Comparison of ENCODE assay signal across 14 cellular contexts in the genomic region with DNA sequence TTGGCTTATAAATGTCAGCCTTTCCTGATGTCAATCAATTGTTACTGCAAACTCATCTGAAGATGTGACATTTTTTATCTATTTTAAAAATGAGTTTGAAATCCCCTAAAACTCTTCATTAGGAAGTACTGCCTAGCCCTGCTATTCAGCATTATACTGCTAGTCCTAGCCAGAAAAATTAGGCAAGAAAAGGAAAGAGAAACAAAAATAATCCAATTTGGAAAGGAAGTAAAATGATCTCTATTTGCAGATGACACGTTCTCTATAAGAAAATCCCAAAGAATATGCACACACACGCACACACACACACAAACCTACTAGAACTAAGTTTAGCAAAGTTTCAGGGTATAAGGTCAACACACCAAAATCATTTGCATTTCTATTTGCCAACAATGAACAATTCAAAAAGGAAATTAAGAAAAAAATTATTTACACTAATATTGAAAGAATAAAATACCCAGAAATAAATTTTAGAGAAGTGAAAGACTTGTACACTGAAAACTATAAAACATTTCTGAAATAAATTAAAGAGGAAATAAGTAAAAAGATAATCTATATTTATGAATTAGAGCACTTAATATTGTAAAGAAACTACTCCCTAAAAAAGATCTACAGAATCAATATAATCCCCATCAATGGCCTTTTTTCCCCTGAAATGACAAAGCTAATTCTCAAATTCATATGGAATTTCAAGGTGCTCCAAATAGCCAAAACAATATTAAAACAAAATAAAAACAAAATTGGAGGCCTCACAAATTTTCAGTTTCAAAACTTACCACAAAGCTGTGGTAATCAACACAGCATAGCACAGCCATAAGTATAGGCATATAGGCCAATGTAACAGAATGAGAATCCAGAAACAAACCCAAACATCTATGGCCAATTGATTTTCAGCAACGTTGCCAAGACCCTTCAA.
DNase-seq lines count a peak whose midpoint lies in the region; ATAC-seq, FAIRE-seq and TF ChIP-seq lines count a peak whose summit lies in the region.
"Had no signal": no experiment of that assay in that cellular context is flagged by ENCODE, and none has a peak within 500 bp of the region (broad histone marks: within the 10 kb centered on the region; RNA-seq: fewer than 3 reads in every experiment).

No MANE protein-coding gene starts in this region.

- H3K27ac ChIP-seq in kidney (ENCODE audit: low read depth in 2 of 2, low read length in 2 of 2) = no peak overlapping the region
- H3K27ac ChIP-seq: transverse colon had no signal

- no peak for FAIRE-seq in kidney (lab: Jason Lieb, UNC)
- FAIRE-seq: astrocyte had no signal

- no peaks in the 10 kb centered on the region for H3K36me3 ChIP-seq in kidney (ENCODE audit: control insufficient read depth in 1 of 2, insufficient read depth in 2 of 2, low read length in 2 of 2)
- H3K36me3 ChIP-seq: MG63, transverse colon had no signal

- H3K27me3 Mint-ChIP-seq in stimulated activated naive CD8-positive, alpha-beta T cell treated with anti-CD3 and anti-CD28 coated beads, Interleukin-15, amount 100 ng/mL, for 72 hours = peaks cover 8% of the 10 kb centered on the region

- intact Hi-C loops in kidney (cut with DNase I) = no loop called here

- no peak overlapping the region for H3K27ac Mint-ChIP-seq in stimulated activated naive CD8-positive, alpha-beta T cell treated with anti-CD3 and anti-CD28 coated beads, Interleukin-15, amount 100 ng/mL, for 72 hours

- no peak overlapping the region for H3K9ac ChIP-seq in kidney (ENCODE audit: low read length in 2 of 2)

- H3K4me1 Mint-ChIP-seq in stimulated activated naive CD8-positive, alpha-beta T cell treated with anti-CD3 and anti-CD28 coated beads, Interleukin-15, amount 100 ng/mL, for 72 hours = peaks cover 20% of the 10 kb centered on the region

- H3K4me3 ChIP-seq in kidney (ENCODE audit: low read length in 2 of 2) = no peak overlapping the region
- H3K4me3 ChIP-seq: MG63, transverse colon had no signal

- no peak overlapping the region for H3K4me3 Mint-ChIP-seq in stimulated activated naive CD8-positive, alpha-beta T cell treated with anti-CD3 and anti-CD28 coated beads, Interleukin-15, amount 100 ng/mL, for 72 hours

- DNase-seq in iPS-NIHi11 (ENCODE audit: low spot score) (no peak), SKM-1 (lab: John Stamatoyannopoulos, UW; ENCODE audit: unreplicated experiment) (no peak), kidney (no peak)
- DNase-seq in stimulated activated naive CD8-positive, alpha-beta T cell treated with anti-CD3 and anti-CD28 coated beads, Interleukin-15, amount 100 ng/mL, for 72 hours = no peak
- DNase-seq: DMS79 treated with DMSO at 0.1 percent for 48 hours; effector CD4-positive, alpha-beta T cell; left cardiac atrium; MG63; transverse colon had no signal

- H3K9me3 ChIP-seq in kidney (ENCODE audit: control insufficient read depth in 1 of 2, low read length in 2 of 2) = no peaks in the 10 kb centered on the region
- H3K9me3 ChIP-seq: MG63, transverse colon had no signal

- no peak for TF ChIP-seq CTCF in kidney (IDR thresholded peaks at IDR 0.05; ENCODE audit: borderline replicate concordance, extremely low read depth, insufficient read depth)

- ATAC-seq in GM18498 (IDR thresholded peaks at IDR 0.05; ENCODE audit: unreplicated experiment) (peak; percentile 92), GM19467 (IDR thresholded peaks at IDR 0.05; ENCODE audit: unreplicated experiment) (peak; percentile 70), HG02938 (IDR thresholded peaks at IDR 0.05; ENCODE audit: unreplicated experiment) (peak; percentile 81), HG03521 (IDR thresholded peaks at IDR 0.05; ENCODE audit: unreplicated experiment) (peak; percentile 77)
- ATAC-seq in stimulated activated naive CD8-positive, alpha-beta T cell treated with anti-CD3 and anti-CD28 coated beads, Interleukin-15, amount 100 ng/mL, for 72 hours = no peak
- ATAC-seq: left cardiac atrium had no signal

- H3K9me3 Mint-ChIP-seq in stimulated activated naive CD8-positive, alpha-beta T cell treated with anti-CD3 and anti-CD28 coated beads, Interleukin-15, amount 100 ng/mL, for 72 hours = peaks cover 0 to 4% of the 10 kb centered on the region in 2 donors

- no peaks in the 10 kb centered on the region for H3K4me1 ChIP-seq in kidney (ENCODE audit: control insufficient read depth in 1 of 2, insufficient read depth in 1 of 2, low read depth in 1 of 2, low read length in 2 of 2)
